ENCODE assay signal across 9 cellular contexts in genomic region chr7:25179325-25179724, GRCh38. TPM values are rescaled to one million over a fixed set of nuclear protein-coding genes. Genes with fewer than 3 reads are reported as not detected.
DNase-seq lines count a peak whose midpoint lies in the region; ATAC-seq and TF ChIP-seq lines count a peak whose summit lies in the region.
"Had no signal": no experiment of that assay in that cellular context is flagged by ENCODE, and none has a peak within 500 bp of the region (broad histone marks: within the 10 kb centered on the region; RNA-seq: fewer than 3 reads in every experiment).

No MANE protein-coding gene starts in this region.

- 70% methylated on average over 9 of the region's 9 CpGs for WGBS in esophagus muscularis mucosa

- DNase-seq in Caco-2: no peak
- DNase-seq in PC-9: no peak
- peak; percentile 42 for DNase-seq in esophagus muscularis mucosa (ENCODE audit: extremely low spot score)
- DNase-seq in NCI-H82 (lab: John Stamatoyannopoulos, UW): no peak
- no peak for DNase-seq in stimulated activated CD4-positive, alpha-beta T cell treated with anti-CD3 and anti-CD28 coated beads, Interleukin-4, amount 100 ng/mL, for 4 hours
- no peak for DNase-seq in kidney tubule cell (ENCODE audit: low spot score)

- H3K4me1 Mint-ChIP-seq in Caco-2 (ENCODE audit: low read depth, unreplicated experiment): no peaks in the 10 kb centered on the region

- TF ChIP-seq EP300 in esophagus muscularis mucosa (IDR thresholded peaks at IDR 0.05): no peak

- peak overlapping the region; percentile 86 for H3K27ac Mint-ChIP-seq in Caco-2 (ENCODE audit: unreplicated experiment)

- H3K27me3 ChIP-seq in Caco-2 (replicated peaks; ENCODE audit: control insufficient read depth, insufficient read depth, low read length) (no peaks in the 10 kb centered on the region), PC-9 (ENCODE audit: insufficient read depth, low read depth) (peaks cover 41% of the 10 kb centered on the region), esophagus muscularis mucosa (no peaks in the 10 kb centered on the region), parathyroid adenoma (ENCODE audit: control insufficient read depth, insufficient read depth, low read length) (no peaks in the 10 kb centered on the region)

- no peak overlapping the region for H3K9ac ChIP-seq in parathyroid adenoma

- TF ChIP-seq CTCF in Caco-2 (IDR thresholded peaks at IDR 0.05; ENCODE audit: insufficient read depth in 1 of 2, low read depth in 1 of 2, low read length in 1 of 2, severe bottlenecking in 1 of 2, unreplicated experiment in 1 of 2): no peak
- TF ChIP-seq CTCF in PC-9 (conservative IDR thresholded peaks at IDR 0.05): no peak
- no peak for TF ChIP-seq CTCF in esophagus muscularis mucosa (IDR thresholded peaks at IDR 0.05)
- TF ChIP-seq CTCF in parathyroid adenoma (IDR thresholded peaks at IDR 0.05): no peak

- POLR2A ChIA-PET in Caco-2 (lab: Charles Lee) (interaction anchor here (0.6 to 0.8 kb wide), 3 partner anchors 30 to 54 kb away, joined by 4 to 7 read pairs (median 4); partner anchors contain the start of gene CYCS), PC-9 (lab: Charles Lee; ENCODE audit: unreplicated experiment) (no interaction called here)

- H3K4me1 ChIP-seq in Caco-2 (peaks cover 11% of the 10 kb centered on the region; the same call in 1 of the 2 replicates), PC-9 (replicated peaks; ENCODE audit: insufficient read depth) (no peaks in the 10 kb centered on the region), esophagus muscularis mucosa (peaks cover 0 to 15% (median 7%) of the 10 kb centered on the region in 4 donors), parathyroid adenoma (peaks cover 10% of the 10 kb centered on the region)

- H3K4me3 ChIP-seq in Caco-2 (ENCODE audit: low read depth, low read length) (peak overlapping the region; percentile 67), PC-9 (no peak overlapping the region), esophagus muscularis mucosa (peak overlapping the region; percentile 87 to 93 (median 90)), parathyroid adenoma (ENCODE audit: low read depth, low read length) (peak overlapping the region; percentile 62)

- ATAC-seq in GM21786 (IDR thresholded peaks at IDR 0.05; ENCODE audit: unreplicated experiment): no peak

- no peak overlapping the region for H3K27ac ChIP-seq in PC-9
- H3K27ac ChIP-seq in esophagus muscularis mucosa (replicated peaks in 1 of 4): peak overlapping the region; percentile 87 to 88 (median 88)
- H3K27ac ChIP-seq in parathyroid adenoma: peak overlapping the region; percentile 58

- H3K79me2 ChIP-seq in PC-9 (ENCODE audit: low read depth): no peaks in the 10 kb centered on the region
- H3K79me2 ChIP-seq in parathyroid adenoma: no peaks in the 10 kb centered on the region

- no peaks in the 10 kb centered on the region for H3K36me3 ChIP-seq in Caco-2 (ENCODE audit: control insufficient read depth, insufficient read depth, low read length)
- no peaks in the 10 kb centered on the region for H3K36me3 ChIP-seq in PC-9 (ENCODE audit: low read depth)
- H3K36me3 ChIP-seq in esophagus muscularis mucosa: no peaks in the 10 kb centered on the region
- no peaks in the 10 kb centered on the region for H3K36me3 ChIP-seq in parathyroid adenoma (ENCODE audit: control insufficient read depth, insufficient read depth, low read length)

- H4K20me1 ChIP-seq in PC-9 (ENCODE audit: insufficient read depth): no peaks in the 10 kb centered on the region

- intact Hi-C loops in Caco-2 (cut with micrococcal nuclease; ENCODE audit: unreplicated experiment): no loop called here
- intact Hi-C loops in PC-9 (cut with micrococcal nuclease; ENCODE audit: unreplicated experiment): no loop called here
- intact Hi-C loops in esophagus muscularis mucosa (cut with DNase I): no loop called here

- H3K36me3 Mint-ChIP-seq in Caco-2 (ENCODE audit: insufficient read depth, unreplicated experiment): peaks cover 4% of the 10 kb centered on the region

- BruUV-seq in Caco-2 (replicated peaks; lab: Mats Ljungman, UMichigan) (no TSS peak), PC-9 (replicated peaks; lab: Mats Ljungman, UMichigan) (no TSS peak)

- H3F3A ChIP-seq in PC-9 (ENCODE audit: insufficient read depth, low read depth): no peaks in the 10 kb centered on the region

- H3K9me3 ChIP-seq in Caco-2 (no peaks in the 10 kb centered on the region), PC-9 (ENCODE audit: insufficient read depth, low read depth) (no peaks in the 10 kb centered on the region), esophagus muscularis mucosa (no peaks in the 10 kb centered on the region), parathyroid adenoma (ENCODE audit: control insufficient read depth, low read length) (no peaks in the 10 kb centered on the region)

- H3K4me2 ChIP-seq in PC-9: no peak overlapping the region
- peak overlapping the region; percentile 90 for H3K4me2 ChIP-seq in parathyroid adenoma (ENCODE audit: low read length)

- no peak for TF ChIP-seq POLR2A in esophagus muscularis mucosa (IDR thresholded peaks at IDR 0.05; ENCODE audit: low read depth)

- H3K9me2 ChIP-seq in PC-9 (ENCODE audit: insufficient read depth): no peaks in the 10 kb centered on the region

- CTCF ChIA-PET in Caco-2 (lab: Charles Lee): interaction anchor here (0.6 to 1.7 kb wide), 8 partner anchors 13 to 390 kb away, joined by 3 to 25 read pairs (median 5); no protein-coding TSS in a partner anchor
- CTCF ChIA-PET in PC-9 (lab: Charles Lee): no interaction called here

- H3K4me3 Mint-ChIP-seq in Caco-2 (ENCODE audit: unreplicated experiment): peak overlapping the region; percentile 81

- H2AFZ ChIP-seq in PC-9: peak overlapping the region; percentile 8; the same call in 1 of the 2 replicates
- H2AFZ ChIP-seq in parathyroid adenoma: peak overlapping the region; percentile 100

- no peaks in the 10 kb centered on the region for H3K27me3 Mint-ChIP-seq in Caco-2 (ENCODE audit: insufficient read depth, unreplicated experiment)

- no peaks in the 10 kb centered on the region for H3K9me3 Mint-ChIP-seq in Caco-2 (ENCODE audit: unreplicated experiment)

RNA-seq across cellular contexts. Expression of gene NPVF, which starts 49.0 kb away (rescaled TPM):
- not detected in 2 replicates for total RNA-seq in Caco-2 (2022)
- not detected in 2 replicates for total RNA-seq in PC-9 (2021)
- not detected for total RNA-seq in esophagus muscularis mucosa
- total RNA-seq: NCI-H460 had no signal

RNA-seq across cellular contexts. Expression of gene CYCS, which starts 54.3 kb away (rescaled TPM):
- total RNA-seq in Caco-2 (2022) (156 and 177 TPM in 2 replicates), PC-9 (2021) (101 and 120 TPM in 2 replicates), esophagus muscularis mucosa (10 to 100 TPM; 39.9 to 57.3 (median 44.6) TPM)
